10 cellular contexts compared by ENCODE assay signal in the genomic region with DNA sequence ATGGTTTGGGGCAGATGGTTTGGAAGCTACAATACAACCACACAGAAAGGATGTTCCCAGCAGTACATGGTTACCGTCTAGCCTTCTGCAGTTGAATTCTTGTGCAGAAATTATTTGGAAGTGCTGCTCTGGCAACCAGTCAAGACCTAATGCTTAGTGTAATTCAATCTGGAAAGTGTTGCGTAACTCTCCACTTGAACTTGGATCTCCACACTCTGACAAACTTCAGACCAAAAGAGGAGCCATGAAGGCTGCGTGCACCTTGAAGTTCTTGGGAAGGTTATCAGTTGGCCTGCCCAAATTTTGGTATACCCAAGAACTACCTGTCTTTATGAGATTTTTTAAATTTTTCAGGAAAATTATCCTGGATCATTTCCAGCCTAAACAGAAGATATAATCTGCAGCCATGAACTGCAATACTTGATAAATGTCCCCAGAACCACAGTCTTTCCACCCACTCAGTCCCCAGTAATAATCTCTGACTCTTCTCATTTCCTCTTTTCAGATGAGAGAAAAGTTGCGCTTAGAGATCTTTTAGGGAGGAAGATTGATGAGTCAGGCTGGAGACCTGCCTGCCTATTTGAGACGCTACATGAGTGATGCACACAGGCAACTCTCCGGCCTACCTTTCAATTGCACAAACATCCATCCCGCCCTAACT.
DNase-seq lines count a peak whose midpoint lies in the region; ATAC-seq and FAIRE-seq lines count a peak whose summit lies in the region.
"Had no signal": no experiment of that assay in that cellular context is flagged by ENCODE, and none has a peak within 500 bp of the region (broad histone marks: within the 10 kb centered on the region; RNA-seq: fewer than 3 reads in every experiment).

No MANE protein-coding gene starts in this region.

- H3K27ac ChIP-seq in epithelial cell of prostate: no peak overlapping the region
- H3K27ac ChIP-seq: breast epithelium had no signal

- H3K9me3 Mint-ChIP-seq in activated CD4-positive, alpha-beta T cell treated with anti-CD3 and anti-CD28 coated beads, Interleukin-2, amount 10 ng/mL, durations not matched to agents 24 days and 14 days: peaks cover 3% of the 10 kb centered on the region

- intact Hi-C loops in activated CD4-positive, alpha-beta T cell treated with anti-CD3 and anti-CD28 coated beads, Interleukin-2, amount 10 ng/mL, durations not matched to agents 24 days and 14 days (cut with micrococcal nuclease): no loop called here

- peaks cover 10% of the 10 kb centered on the region for H3K4me1 Mint-ChIP-seq in activated CD4-positive, alpha-beta T cell treated with anti-CD3 and anti-CD28 coated beads, Interleukin-2, amount 10 ng/mL, durations not matched to agents 24 days and 14 days

- no peak for FAIRE-seq in frontal cortex (lab: Jason Lieb, UNC)

- ATAC-seq in GM21737 (IDR thresholded peaks at IDR 0.05; ENCODE audit: unreplicated experiment): peak; percentile 68

- no peaks in the 10 kb centered on the region for H3K27me3 Mint-ChIP-seq in activated CD4-positive, alpha-beta T cell treated with anti-CD3 and anti-CD28 coated beads, Interleukin-2, amount 10 ng/mL, durations not matched to agents 24 days and 14 days
- H3K27me3 Mint-ChIP-seq: stimulated activated naive CD8-positive, alpha-beta T cell treated with anti-CD3 and anti-CD28 coated beads, Interleukin-15, Interleukin-2, amounts not matched to agents 100 ng/mL and 50 ng/mL, for 24 hours had no signal

- no peak overlapping the region for H3K4me3 Mint-ChIP-seq in activated CD4-positive, alpha-beta T cell treated with anti-CD3 and anti-CD28 coated beads, Interleukin-2, amount 10 ng/mL, durations not matched to agents 24 days and 14 days
- H3K4me3 Mint-ChIP-seq: stimulated activated naive CD8-positive, alpha-beta T cell treated with anti-CD3 and anti-CD28 coated beads, Interleukin-15, Interleukin-2, amounts not matched to agents 100 ng/mL and 50 ng/mL, for 24 hours had no signal

- peak; percentile 21 for DNase-seq in DMS53 treated with DMSO at 0.1 percent for 48 hours (lab: John Stamatoyannopoulos, UW; ENCODE audit: unreplicated experiment)
- DNase-seq in NCI-H2107 treated with DMSO at 0.1 percent for 48 hours (lab: John Stamatoyannopoulos, UW; ENCODE audit: unreplicated experiment): peak; percentile 71
- peak; percentile 6 for DNase-seq in epithelial cell of prostate (ENCODE audit: low read depth, low spot score)
- DNase-seq in smooth muscle cell of the brain vasculature (ENCODE audit: low read depth, low spot score): peak; percentile 78
- no peak for DNase-seq in activated effector memory CD4-positive, alpha-beta T cell treated with anti-CD3 and anti-CD28 coated beads, Interleukin-2, amount 50 U/mL, for 16 hours
- no peak for DNase-seq in activated CD4-positive, alpha-beta T cell treated with anti-CD3 and anti-CD28 coated beads, Interleukin-2, amount 10 ng/mL, durations not matched to agents 24 days and 14 days
- no peak for DNase-seq in frontal cortex (ENCODE audit: low spot score in 2 of 2)

- H3K27ac Mint-ChIP-seq in activated CD4-positive, alpha-beta T cell treated with anti-CD3 and anti-CD28 coated beads, Interleukin-2, amount 10 ng/mL, durations not matched to agents 24 days and 14 days: no peak overlapping the region
- H3K27ac Mint-ChIP-seq: stimulated activated naive CD8-positive, alpha-beta T cell treated with anti-CD3 and anti-CD28 coated beads, Interleukin-15, Interleukin-2, amounts not matched to agents 100 ng/mL and 50 ng/mL, for 24 hours had no signal

- peaks cover 23% of the 10 kb centered on the region for H3K36me3 Mint-ChIP-seq in activated CD4-positive, alpha-beta T cell treated with anti-CD3 and anti-CD28 coated beads, Interleukin-2, amount 10 ng/mL, durations not matched to agents 24 days and 14 days (ENCODE audit: low read depth)

Comparison
In these comparisons a context has a peak if more than half of its experiments do, and no peak if none do; other contexts are left out.
1. DNase-seq: peak in DMS53 treated with DMSO at 0.1 percent for 48 hours (single experiment), NCI-H2107 treated with DMSO at 0.1 percent for 48 hours (single experiment), epithelial cell of prostate (single experiment) and smooth muscle cell of the brain vasculature (single experiment); none in activated effector memory CD4-positive, alpha-beta T cell treated with anti-CD3 and anti-CD28 coated beads, Interleukin-2, amount 50 U/mL, for 16 hours (single experiment), activated CD4-positive, alpha-beta T cell treated with anti-CD3 and anti-CD28 coated beads, Interleukin-2, amount 10 ng/mL, durations not matched to agents 24 days and 14 days (single experiment) and frontal cortex (0 of 2).